3 cellular contexts compared by ENCODE assay signal in the genomic region with DNA sequence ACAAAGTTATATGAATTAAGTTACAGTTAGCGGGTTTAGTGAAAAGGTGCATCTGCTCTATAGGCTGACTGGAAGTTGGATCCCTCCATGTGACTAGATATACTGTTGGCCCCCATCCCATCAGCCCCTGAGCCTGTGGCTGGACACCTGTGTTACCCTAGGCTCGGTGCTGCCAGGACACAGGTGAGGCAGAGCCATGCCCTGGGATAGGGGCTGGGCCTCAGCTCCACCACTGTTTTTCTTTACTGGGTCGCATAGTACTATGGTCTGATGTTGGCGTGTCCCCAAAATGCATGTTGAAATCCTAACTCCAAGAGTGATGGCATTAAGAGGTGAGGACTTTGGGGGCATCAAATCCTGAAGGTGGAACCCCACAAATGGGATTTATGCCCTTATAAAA.
"Had no signal": no experiment of that assay in that cellular context is flagged by ENCODE, and none has a peak within 500 bp of the region (broad histone marks: within the 10 kb centered on the region; RNA-seq: fewer than 3 reads in every experiment).

No MANE protein-coding gene starts in this region.

- DNase-seq: GDM1, GF-D8 had no signal

- H3K4me3 ChIP-seq: GM12878 had no signal
